In genomic region chrX:83916525-83916924, GRCh38 we compare ENCODE assay signal across 1 cellular context.
TF ChIP-seq lines count a peak whose summit lies in the region.

No MANE protein-coding gene starts in this region.

TF ChIP-seq in GM12878, 131 proteins besides CTCF, POLR2A, EP300 and RAD21 (continued from another document):
- TF ChIP-seq SKIL (IDR thresholded peaks at IDR 0.05; ENCODE audit: low read depth, poor library complexity, severe bottlenecking) (no peak), E2F4 (IDR thresholded peaks at IDR 0.05; ENCODE audit: low read depth, low read length) (no peak), ZBTB4 (CRISPR knock-in tag; IDR thresholded peaks at IDR 0.05) (no peak), POLR2AphosphoS2 (IDR thresholded peaks at IDR 0.05; ENCODE audit: low read depth, low read length) (no peak), ZNF207 (IDR thresholded peaks at IDR 0.05; ENCODE audit: borderline replicate concordance) (no peak), REST (IDR thresholded peaks at IDR 0.05; ENCODE audit: low read depth, low read length) (no peak)
